In the genomic region with DNA sequence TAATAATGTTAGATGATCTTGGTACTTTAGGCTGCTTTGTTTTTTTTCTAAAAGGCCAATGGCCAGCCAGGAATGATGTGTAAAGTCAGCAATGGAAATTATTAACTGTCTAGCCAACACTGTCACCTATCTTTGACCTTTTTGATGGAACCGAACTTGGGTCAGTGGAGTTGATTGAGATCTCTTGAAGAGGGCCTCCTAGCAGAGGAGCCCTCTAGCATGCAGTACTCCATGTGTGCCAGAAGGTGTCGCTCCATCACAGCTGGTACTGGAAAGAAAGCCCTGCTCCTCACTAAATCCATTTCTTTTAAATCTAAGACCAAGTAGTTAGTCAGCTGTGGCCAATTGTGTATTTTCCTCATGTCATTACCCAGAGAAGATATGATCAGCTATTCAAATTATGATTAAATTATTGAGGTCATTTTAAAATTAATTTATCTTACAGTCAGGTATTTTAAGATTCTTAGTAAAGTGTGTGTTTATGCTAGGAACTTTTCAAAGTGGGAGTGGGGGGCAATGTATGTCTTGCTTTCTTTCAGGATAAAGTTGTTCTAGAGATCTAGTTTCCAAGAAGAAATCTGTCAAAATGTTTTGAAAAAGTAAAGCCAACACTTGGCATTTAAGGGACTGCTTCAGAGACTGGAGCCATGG, we compare ENCODE assay signal across 8 cellular contexts. TPM values are rescaled to one million over a fixed set of nuclear protein-coding genes. Genes with fewer than 3 reads are reported as not detected.
DNase-seq lines count a peak whose midpoint lies in the region; ATAC-seq, FAIRE-seq and TF ChIP-seq lines count a peak whose summit lies in the region.

No MANE protein-coding gene starts in this region.

- BruUV-seq in mammary epithelial cell (replicated peaks; lab: Mats Ljungman, UMichigan): no TSS peak

- peak; percentile 98 for TF ChIP-seq CTCF in WI38 (IDR thresholded peaks at IDR 0.05; ENCODE audit: low read depth, low read length)
- TF ChIP-seq CTCF in mammary epithelial cell (conservative IDR thresholded peaks at IDR 0.05 in 1 of 2, IDR thresholded peaks at IDR 0.05 in 1 of 2; ENCODE audit: extremely low read depth in 1 of 2, insufficient read depth in 1 of 2, low read depth in 1 of 2, low read length in 2 of 2): peak; percentile 99

- H3K9ac ChIP-seq in mammary epithelial cell (ENCODE audit: insufficient read depth, low read length): no peak overlapping the region

- CTCF ChIA-PET in mammary epithelial cell (lab: Charles Lee; ENCODE audit: low non-redundant PET): no interaction called here

- no peak overlapping the region for H3K4me2 ChIP-seq in mammary epithelial cell (ENCODE audit: insufficient read depth, low read depth, low read length)

- H2AFZ ChIP-seq in mammary epithelial cell (ENCODE audit: low read depth, low read length): no peak overlapping the region

- dilution Hi-C loops in mammary epithelial cell (cut with HindIII; ENCODE audit: low sequenced_read_pairs): no loop called here

- no peaks in the 10 kb centered on the region for H3K79me2 ChIP-seq in mammary epithelial cell (ENCODE audit: insufficient read depth, low read length)

- 18% methylated on average over 2 of the region's 2 CpGs for WGBS in mammary epithelial cell (ENCODE audit: low coverage, missing lambda C conversion rate)

- no peaks in the 10 kb centered on the region for H4K20me1 ChIP-seq in mammary epithelial cell (ENCODE audit: insufficient read depth, low read length)

- peak; percentile 68 for ATAC-seq in HG02970 (IDR thresholded peaks at IDR 0.05; ENCODE audit: low FRiP score, unreplicated experiment)
- ATAC-seq in left colon: peak; percentile 90

- peak; percentile 51 for DNase-seq in ACHN
- peak; percentile 32 for DNase-seq in GM18507 (ENCODE audit: extremely low spot score, insufficient read length, low read depth)
- DNase-seq in NCI-H2107 (lab: John Stamatoyannopoulos, UW): peak; percentile 49
- peak; percentile 50 for DNase-seq in mammary epithelial cell
- DNase-seq in left colon: peak in 1 of 2 donors; percentile 36
- peak; percentile 35 to 47 for DNase-seq in stimulated activated CD4-positive, alpha-beta T cell treated with anti-CD3 and anti-CD28 coated beads, Interleukin-4, amount 100 ng/mL, for 48 hours (ENCODE audit: low read depth in 2 of 2)

- no peaks in the 10 kb centered on the region for H3K27me3 ChIP-seq in mammary epithelial cell (ENCODE audit: insufficient read depth, low read length)

- in situ Hi-C loops in ACHN (cut with HindIII; ENCODE audit: low pct_ligation_motif_present, low pct_unique_long_range_greater_than_20kb, low sequenced_read_pairs): no loop called here
- in situ Hi-C loops in mammary epithelial cell (cut with MboI; ENCODE audit: low sequenced_read_pairs in 2 of 2): loop anchor here (5.0 kb wide), 2 partner anchors 100 to 105 kb away; no protein-coding TSS in a partner anchor

- peaks cover 15% of the 10 kb centered on the region for H3K4me1 ChIP-seq in mammary epithelial cell (ENCODE audit: insufficient read depth, low read length)

- H3K27ac ChIP-seq in mammary epithelial cell (ENCODE audit: insufficient read depth, low read depth, low read length): no peak overlapping the region

- no peak overlapping the region for H3K4me3 ChIP-seq in WI38 (ENCODE audit: low read depth, low read length)
- H3K4me3 ChIP-seq in mammary epithelial cell (replicated peaks in 1 of 3; ENCODE audit: insufficient read depth in 1 of 3, low read depth in 2 of 3, low read length in 3 of 3): no peak overlapping the region

- H3K36me3 ChIP-seq in mammary epithelial cell (ENCODE audit: insufficient read depth, low read length): no peaks in the 10 kb centered on the region

- FAIRE-seq in GM18507 (lab: Jason Lieb, UNC): peak; percentile 88

- no peaks in the 10 kb centered on the region for H3K9me3 ChIP-seq in mammary epithelial cell (replicated peaks; ENCODE audit: insufficient read depth, low read length)

- intact Hi-C loops in mammary epithelial cell (cut with micrococcal nuclease) (loop anchor here (1.0 to 10.0 kb wide), 6 partner anchors 33 to 798 kb away; partner anchors contain the start of gene CROT), left colon (cut with DNase I, micrococcal nuclease) (loop anchor here (2.0 to 10.0 kb wide), 2 partner anchors 102 to 106 kb away; no protein-coding TSS in a partner anchor)

RNA-seq across cellular contexts. Expression of gene CROT, which starts 33.1 kb away (rescaled TPM):
- 10 to 100 TPM; 15.9 to 34.0 TPM for total RNA-seq in mammary epithelial cell
- polyA plus RNA-seq in mammary epithelial cell: 11.2 TPM
- 10.3 TPM for polyA minus RNA-seq in mammary epithelial cell
- 10 to 100 TPM; 22.7 to 35.8 TPM for total RNA-seq in left colon
